Comparison of ENCODE assay signal across 16 cellular contexts in genomic region chr12:85814116-85814515, GRCh38. TPM values are rescaled to one million over a fixed set of nuclear protein-coding genes. Genes with fewer than 3 reads are reported as not detected.
"Had no signal": no experiment of that assay in that cellular context is flagged by ENCODE, and none has a peak within 500 bp of the region (broad histone marks: within the 10 kb centered on the region; RNA-seq: fewer than 3 reads in every experiment).

No MANE protein-coding gene starts in this region.

- H3K27ac ChIP-seq: ascending aorta, dorsolateral prefrontal cortex, neural progenitor cell, sigmoid colon, spleen, suprapubic skin had no signal

- H3K4me1 ChIP-seq: ascending aorta, neural progenitor cell, spleen, suprapubic skin had no signal

- H3K9ac ChIP-seq: neural progenitor cell had no signal

- H3K4me3 ChIP-seq: ascending aorta, dorsolateral prefrontal cortex, neural progenitor cell, sigmoid colon, spleen, suprapubic skin had no signal

- FAIRE-seq: islet of Langerhans had no signal

- H3K36me3 ChIP-seq: ascending aorta, neural progenitor cell, sigmoid colon, spleen, suprapubic skin had no signal

- H3K9me3 ChIP-seq: ascending aorta, sigmoid colon, spleen, suprapubic skin had no signal

- DNase-seq: activated CD4-positive, CD25-positive, alpha-beta regulatory T cell treated with anti-CD3 and anti-CD28 coated beads, Interleukin-2, amount 50 U/mL, for 72 hours; activated naive CD4-positive, alpha-beta T cell treated with anti-CD3 and anti-CD28 coated beads for 36 hours; activated naive CD8-positive, alpha-beta T cell treated with anti-CD3 and anti-CD28 coated beads, Interleukin-2, amount 50 U/mL, for 24 hours; dorsolateral prefrontal cortex; naive B cell; sigmoid colon; spleen; trophoblast cell had no signal

RNA-seq across cellular contexts. Expression of gene RASSF9, which starts 22.1 kb away (rescaled TPM):
- total RNA-seq: activated CD8-positive, alpha-beta memory T cell treated with anti-CD3 and anti-CD28 coated beads for 36 hours; activated naive CD4-positive, alpha-beta T cell treated with anti-CD3 and anti-CD28 coated beads for 36 hours; mononuclear cell had no signal

RNA-seq across cellular contexts. Expression of gene NTS, which starts 60.0 kb away (rescaled TPM):
- total RNA-seq: activated CD8-positive, alpha-beta memory T cell treated with anti-CD3 and anti-CD28 coated beads for 36 hours; activated naive CD4-positive, alpha-beta T cell treated with anti-CD3 and anti-CD28 coated beads for 36 hours; ascending aorta; mononuclear cell; osteocyte; pulmonary artery endothelial cell; sigmoid colon; suprapubic skin had no signal
